Comparison of ENCODE assay signal across 1 cellular context in genomic region chr14:76228138-76228537, GRCh38.
A peak's percentile ranks its signal among the peaks of the same experiment; 100 is the strongest.
TF ChIP-seq lines count a peak whose summit lies in the region.

No MANE protein-coding gene starts in this region.

TF ChIP-seq in GM12878, 131 proteins besides CTCF, POLR2A, EP300 and RAD21 (continued from another document):
- no peak for TF ChIP-seq ZNF592 (IDR thresholded peaks at IDR 0.05)
- peak; percentile 49; the same call in 1 of the 2 replicates for TF ChIP-seq TCF7 (IDR thresholded peaks at IDR 0.05; ENCODE audit: borderline replicate concordance)
- 0 out of 2 replicates have a peak, but pooled peaks have one; percentile 9 for TF ChIP-seq MEF2A (IDR thresholded peaks at IDR 0.05; ENCODE audit: insufficient read depth, low read depth, low read length)
- no peak for TF ChIP-seq IRF3 (IDR thresholded peaks at IDR 0.05)
- TF ChIP-seq BRCA1 (IDR thresholded peaks at IDR 0.05; ENCODE audit: low read depth, low read length) = no peak
- no peak for TF ChIP-seq CHD1 (IDR thresholded peaks at IDR 0.05; ENCODE audit: low read depth, low read length)
- 0 out of 4 replicates have a peak, but pooled peaks of 1 of the 2 experiments have one; percentile 13 for TF ChIP-seq BHLHE40 (IDR thresholded peaks at IDR 0.05; ENCODE audit: borderline replicate concordance in 1 of 2, low read depth in 2 of 2, low read length in 1 of 2)
- TF ChIP-seq STAT1 (conservative IDR thresholded peaks at IDR 0.05) = no peak
- TF ChIP-seq KDM1A (IDR thresholded peaks at IDR 0.05; ENCODE audit: borderline replicate concordance) = no peak
- TF ChIP-seq NR2F1 (conservative IDR thresholded peaks at IDR 0.05) = no peak
- no peak for TF ChIP-seq STAT3 (IDR thresholded peaks at IDR 0.05; ENCODE audit: low read depth, low read length)
- no peak for TF ChIP-seq RELA (IDR thresholded peaks at IDR 0.05; ENCODE audit: borderline replicate concordance, partially characterized antibody)
- TF ChIP-seq GABPA (IDR thresholded peaks at IDR 0.05; ENCODE audit: low read depth) = 0 out of 2 replicates have a peak, but pooled peaks have one; percentile 20
- peak; percentile 42; the same call in 1 of the 2 replicates for TF ChIP-seq ZBTB33 (IDR thresholded peaks at IDR 0.05)
- TF ChIP-seq ZBTB11 (CRISPR knock-in tag; IDR thresholded peaks at IDR 0.05) = no peak
- TF ChIP-seq PRDM15 (CRISPR knock-in tag; IDR thresholded peaks at IDR 0.05) = no peak
- 0 out of 2 replicates have a peak, but pooled peaks have one; percentile 19 for TF ChIP-seq GATAD2B (conservative IDR thresholded peaks at IDR 0.05; ENCODE audit: low read depth)
- TF ChIP-seq TCF12 (IDR thresholded peaks at IDR 0.05; ENCODE audit: low read depth, low read length) = no peak
- TF ChIP-seq BMI1 (IDR thresholded peaks at IDR 0.05; ENCODE audit: borderline replicate concordance) = no peak
- TF ChIP-seq ZZZ3 (IDR thresholded peaks at IDR 0.05; ENCODE audit: control insufficient read depth, insufficient read length, low read depth) = no peak
- TF ChIP-seq MTA2 (IDR thresholded peaks at IDR 0.05; ENCODE audit: low read depth) = 0 out of 2 replicates have a peak, but pooled peaks have one; percentile 49
- no peak for TF ChIP-seq SP1 (IDR thresholded peaks at IDR 0.05; ENCODE audit: low read depth, low read length)
